Comparison of ENCODE assay signal across 8 cellular contexts in the genomic region with DNA sequence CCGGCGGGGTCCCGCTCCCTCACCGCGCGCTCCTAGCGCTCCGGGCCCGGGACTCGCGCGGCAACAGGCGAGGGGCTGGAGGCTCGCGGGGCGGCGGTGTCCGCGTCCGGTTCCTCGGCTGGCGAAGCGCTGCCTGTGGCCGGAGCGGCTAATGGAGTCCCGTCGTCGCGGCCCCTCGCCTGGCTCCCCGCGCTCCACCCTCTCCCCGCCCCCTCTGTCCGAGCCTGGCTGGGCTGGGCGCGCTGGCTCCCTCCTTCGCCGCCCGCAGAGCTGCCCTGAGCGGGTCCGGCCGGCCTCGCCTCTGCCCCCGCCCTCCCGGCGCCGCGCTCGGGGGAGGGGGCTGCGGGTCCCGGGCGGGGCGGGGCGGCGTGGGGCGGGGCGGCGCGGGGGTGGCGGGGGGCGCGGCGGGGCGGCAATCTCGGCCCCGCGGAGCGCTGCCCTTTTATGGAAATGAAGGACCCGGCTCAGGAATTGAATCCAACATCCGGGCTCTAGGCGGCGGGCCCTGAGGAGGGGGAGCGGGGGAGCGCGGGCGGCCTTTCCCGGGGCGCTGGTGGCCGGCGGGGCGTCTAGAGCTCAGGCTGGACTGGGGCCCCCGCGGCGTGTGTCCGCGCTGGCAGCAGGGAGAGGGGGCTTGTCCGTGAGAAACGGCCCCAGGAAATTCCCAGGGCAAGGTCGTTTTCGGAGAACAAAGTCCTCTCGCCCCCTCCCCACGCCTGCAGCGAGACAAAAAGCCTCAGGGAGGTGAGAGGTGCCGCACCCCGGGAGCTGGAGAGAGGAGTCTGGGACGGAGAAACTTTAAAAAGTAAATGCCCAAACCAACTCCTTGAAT. TPM values are rescaled to one million over a fixed set of nuclear protein-coding genes. Genes with fewer than 3 reads are reported as not detected.
DNase-seq lines count a peak whose midpoint lies in the region; ATAC-seq and TF ChIP-seq lines count a peak whose summit lies in the region.

Gene FERMT2 (minus strand): TSS at position 153 of the 832 bp plus-strand sequence. CDS start 482 bp downstream, outside the sequence.

- POLR2A ChIA-PET in HEK293 (lab: Yijun Ruan, JAX), result interaction anchor here (0.7 to 1.8 kb wide), 8 partner anchors 9 to 399 kb away, joined by 3 to 10 read pairs (median 4); partner anchors contain the start of genes GNPNAT1, GPR137C and TXNDC16

- peak within 1 kb of the TSS; percentile 98 for H3K27ac ChIP-seq in HEK293 (ENCODE audit: extremely low read depth, low read depth, low read length)
- peak within 1 kb of the TSS; percentile 97 to 99 (median 99) for H3K27ac ChIP-seq in thyroid gland

- peak within 1 kb of the TSS; percentile 96 for H3K4me3 ChIP-seq in HEK293 (ENCODE audit: low read depth, low read length)
- H3K4me3 ChIP-seq in thyroid gland (replicated peaks in 1 of 3), result peak within 1 kb of the TSS; percentile 28 to 98 (median 89)

- WGBS in thyroid gland, 2 donors, result 0 to 1% methylated on average over 16 to 48 of the region's 96 CpGs

- ATAC-seq in esophagus mucosa, result peak; percentile 77

- H3K27me3 ChIP-seq in thyroid gland, result no peaks in the 10 kb centered on the region

- DNase-seq in DMS79 (lab: John Stamatoyannopoulos, UW) (peak; percentile 78), NCI-H2196 (lab: John Stamatoyannopoulos, UW; ENCODE audit: unreplicated experiment) (peak; percentile 93), midbrain (lab: John Stamatoyannopoulos, UW) (peak; percentile 97), thyroid gland (peak; percentile 92), MV-4-11 (lab: John Stamatoyannopoulos, UW) (no peak)
- DNase-seq in activated CD8-positive, alpha-beta memory T cell treated with anti-CD3 and anti-CD28 coated beads, Interleukin-2, amount 50 U/mL, for 48 hours, result peak; percentile 58

- H3K9me3 ChIP-seq in HEK293 (ENCODE audit: control insufficient read depth, insufficient read depth, low read depth, low read length) (no peaks in the 10 kb centered on the region), thyroid gland (no peaks in the 10 kb centered on the region)

- peak; percentile 91 to 94 for TF ChIP-seq POLR2A in thyroid gland (IDR thresholded peaks at IDR 0.05)

- peaks cover 0 to 10% of the 10 kb centered on the region in 2 experiments; a peak in 1 of 3 replicates for H3K36me3 ChIP-seq in HEK293 (ENCODE audit: control insufficient read depth in 2 of 2, insufficient read depth in 1 of 2, low read length in 2 of 2)
- no peaks in the 10 kb centered on the region for H3K36me3 ChIP-seq in thyroid gland

- H3K4me1 ChIP-seq in HEK293 (ENCODE audit: control insufficient read depth, insufficient read depth, low read length) (peaks cover 17% of the 10 kb centered on the region; the same call in 1 of the 2 replicates), thyroid gland (peaks cover 12 to 16% of the 10 kb centered on the region in 2 donors)

- CTCF ChIA-PET in HEK293 (lab: Yijun Ruan, JAX), result interaction anchor here (0.6 to 1.2 kb wide), 4 partner anchors 9 to 266 kb away, joined by 3 to 5 read pairs (median 4); no protein-coding TSS in a partner anchor

- intact Hi-C loops in thyroid gland (cut with DNase I), result no loop called here

- TF ChIP-seq CTCF in HEK293 (tag by site-specific recombination; IDR thresholded peaks at IDR 0.05), result peak; percentile 39
- TF ChIP-seq CTCF in thyroid gland (IDR thresholded peaks at IDR 0.05), result peak in 1 of 6 experiments; percentile 2

TF ChIP-seq in HEK293, 187 proteins besides CTCF, POLR2A, EP300 and RAD21 (continues in another document):
- TF ChIP-seq ZBTB8A (tag by site-specific recombination; IDR thresholded peaks at IDR 0.05) (peak; percentile 67), PBX3 (CRISPR knock-in tag; IDR thresholded peaks at IDR 0.05) (no peak), ZNF174 (tag by site-specific recombination; IDR thresholded peaks at IDR 0.05) (no peak), ZNF629 (tag by site-specific recombination; IDR thresholded peaks at IDR 0.05) (no peak), HOXC10 (CRISPR knock-in tag; IDR thresholded peaks at IDR 0.05) (no peak), ZNF670 (tag by site-specific recombination; IDR thresholded peaks at IDR 0.05; ENCODE audit: low read depth) (no peak), ZNF16 (tag by site-specific recombination; IDR thresholded peaks at IDR 0.05; ENCODE audit: low read depth) (no peak), ZNF169 (tag by site-specific recombination; IDR thresholded peaks at IDR 0.05) (no peak), ZNF639 (tag by site-specific recombination; IDR thresholded peaks at IDR 0.05) (no peak), ZNF248 (tag by site-specific recombination; IDR thresholded peaks at IDR 0.05) (no peak), HOXA7 (CRISPR knock-in tag; IDR thresholded peaks at IDR 0.05; ENCODE audit: borderline replicate concordance) (no peak), ZBTB11 (tag by site-specific recombination; conservative IDR thresholded peaks at IDR 0.05; ENCODE audit: low read depth) (no peak), ZNF48 (tag by site-specific recombination; IDR thresholded peaks at IDR 0.05) (no peak), YY1 (tag by site-specific recombination; IDR thresholded peaks at IDR 0.05) (no peak), KLF7 (tag by site-specific recombination; IDR thresholded peaks at IDR 0.05; ENCODE audit: borderline replicate concordance) (no peak), ZNF626 (tag by site-specific recombination; IDR thresholded peaks at IDR 0.05) (no peak), ZBTB20 (tag by site-specific recombination; IDR thresholded peaks at IDR 0.05) (peak; percentile 34; the same call in 1 of the 2 replicates), ZNF391 (tag by site-specific recombination; IDR thresholded peaks at IDR 0.05; ENCODE audit: borderline replicate concordance, low read depth) (0 out of 2 replicates have a peak, but pooled peaks have one; percentile 28), INSM2 (tag by site-specific recombination; IDR thresholded peaks at IDR 0.05) (no peak), ZNF37A (tag by site-specific recombination; IDR thresholded peaks at IDR 0.05) (no peak), MZF1 (tag by site-specific recombination; IDR thresholded peaks at IDR 0.05; ENCODE audit: borderline replicate concordance) (no peak), ZNF501 (tag by site-specific recombination; IDR thresholded peaks at IDR 0.05) (no peak), ZNF514 (tag by site-specific recombination; IDR thresholded peaks at IDR 0.05) (no peak)

RNA-seq across cellular contexts. Expression of gene FERMT2, which starts in this region (rescaled TPM):
- total RNA-seq in esophagus mucosa (4.1 TPM), thyroid gland (10 to 100 TPM; 57.1 to 98.5 (median 74.2) TPM)

Comparison
In these comparisons a context has a peak if more than half of its experiments do, and no peak if none do; other contexts are left out.
1. RNA of gene FERMT2 (total RNA-seq): 57.1 to 98.5 TPM in thyroid gland; 4.1 TPM in esophagus mucosa (single experiment); every median in the first group is over 10 times any median in the second.